9 cellular contexts compared by ENCODE assay signal in genomic region chr5:122704247-122705036, GRCh38.
DNase-seq lines count a peak whose midpoint lies in the region.
"Had no signal": no experiment of that assay in that cellular context is flagged by ENCODE, and none has a peak within 500 bp of the region (broad histone marks: within the 10 kb centered on the region; RNA-seq: fewer than 3 reads in every experiment).

No MANE protein-coding gene starts in this region.

- DNase-seq in SIG-M5 treated with dmso at 0.1 percent for 504 hours (lab: John Stamatoyannopoulos, UW; ENCODE audit: unreplicated experiment) (peak; percentile 70), SIG-M5 (lab: John Stamatoyannopoulos, UW) (no peak), NOMO-1 treated with DMSO at 0.1 percent for 48 hours (lab: John Stamatoyannopoulos, UW; ENCODE audit: unreplicated experiment) (peak; percentile 54), dermis microvascular lymphatic vessel endothelial cell (ENCODE audit: low read depth in 2 of 2) (peak; percentile 59 to 73), midbrain (lab: John Stamatoyannopoulos, UW) (peak; percentile 22), NCI-H128 (lab: John Stamatoyannopoulos, UW; ENCODE audit: unreplicated experiment) (no peak), H7 (no peak), MG63 (no peak)
- DNase-seq: activated naive CD8-positive, alpha-beta T cell treated with anti-CD3 and anti-CD28 coated beads, Interleukin-2, amount 10 ng/mL, durations not matched to agents 7 days and 5 days had no signal

- no peaks in the 10 kb centered on the region for H3K27me3 ChIP-seq in H7 (ENCODE audit: control insufficient read depth, insufficient read depth, low read length)
- no peaks in the 10 kb centered on the region for H3K27me3 ChIP-seq in MG63

- H3K4me3 ChIP-seq in H7 (ENCODE audit: insufficient read depth, low read depth, low read length) (no peak overlapping the region), MG63 (no peak overlapping the region)

- H3K36me3 ChIP-seq in H7 (replicated peaks; ENCODE audit: control insufficient read depth, insufficient read depth, low read length) (no peaks in the 10 kb centered on the region), MG63 (no peaks in the 10 kb centered on the region)

- no peaks in the 10 kb centered on the region for H3K9me3 ChIP-seq in MG63

Comparison
In these comparisons a context has a peak if more than half of its experiments do, and no peak if none do; other contexts are left out.
1. DNase-seq: peak in SIG-M5 treated with dmso at 0.1 percent for 504 hours (single experiment), NOMO-1 treated with DMSO at 0.1 percent for 48 hours (single experiment), dermis microvascular lymphatic vessel endothelial cell (2 of 2) and midbrain (single experiment); none in SIG-M5 (single experiment), NCI-H128 (single experiment), H7 (single experiment) and MG63 (single experiment).